ENCODE assay signal across 8 cellular contexts in genomic region chr20:48904566-48905321, GRCh38. TPM values are rescaled to one million over a fixed set of nuclear protein-coding genes. Genes with fewer than 3 reads are reported as not detected.
A peak's percentile ranks its signal among the peaks of the same experiment; 100 is the strongest.
DNase-seq lines count a peak whose midpoint lies in the region; ATAC-seq, FAIRE-seq and TF ChIP-seq lines count a peak whose summit lies in the region.

No MANE protein-coding gene starts in this region.

- no peaks in the 10 kb centered on the region for H3K79me2 ChIP-seq in H1 (ENCODE audit: control insufficient read depth in 1 of 2, insufficient read depth in 2 of 2, low read length in 2 of 2)

- H3K27me3 ChIP-seq in H1 (replicated peaks in 1 of 4; ENCODE audit: control insufficient read depth in 3 of 4, extremely low read depth in 1 of 4, insufficient read depth in 3 of 4, low read length in 3 of 4), result no peaks in the 10 kb centered on the region; a peak in 1 of 7 replicates

- H3K4ac ChIP-seq in H1 (replicated peaks; ENCODE audit: insufficient read length, low read depth, low read length), result peak overlapping the region; percentile 3

- H4K5ac ChIP-seq in H1 (ENCODE audit: insufficient read length, low read depth, low read length), result no peak overlapping the region

- no peak overlapping the region for H2AK5ac ChIP-seq in H1 (ENCODE audit: low read depth, low read length)

- no peaks in the 10 kb centered on the region; a peak in 1 of 4 replicates for H3K9me3 ChIP-seq in H1 (ENCODE audit: insufficient read depth in 2 of 2, low read depth in 1 of 2, low read length in 1 of 2)

- TF ChIP-seq POLR2A in H1 (IDR thresholded peaks at IDR 0.05; ENCODE audit: control extremely low read depth in 1 of 2, low read depth in 2 of 2, low read length in 2 of 2), result no peak

- H3K18ac ChIP-seq in H1 (ENCODE audit: extremely low read depth, low read length), result no peak overlapping the region

- H2BK20ac ChIP-seq in H1 (ENCODE audit: low read length), result peak overlapping the region; percentile 95; the same call in 1 of the 2 replicates

- H3K4me3 ChIP-seq in AG10803 (ENCODE audit: low read length), result no peak overlapping the region
- peak overlapping the region in 2 of 4 experiments; percentile 29 to 49; a peak in 5 of 8 replicates for H3K4me3 ChIP-seq in H1 (ENCODE audit: extremely low read depth in 1 of 4, insufficient read depth in 2 of 4, low read depth in 3 of 4, low read length in 4 of 4)

- ATAC-seq in HG03439 (IDR thresholded peaks at IDR 0.05; ENCODE audit: unreplicated experiment), result no peak

- peak; percentile 87 to 92 for TF ChIP-seq RAD21 in H1 (IDR thresholded peaks at IDR 0.05 in 1 of 2, conservative IDR thresholded peaks at IDR 0.05 in 1 of 2; ENCODE audit: low read depth in 2 of 2, low read length in 2 of 2)

- H2BK15ac ChIP-seq in H1 (ENCODE audit: low read length), result no peak overlapping the region

- no peaks in the 10 kb centered on the region for H3K79me1 ChIP-seq in H1 (ENCODE audit: low read depth, low read length)

- no peak overlapping the region for H3K14ac ChIP-seq in H1 (ENCODE audit: insufficient read length)

- H2AFZ ChIP-seq in H1 (ENCODE audit: low read length), result peak overlapping the region; percentile 100

- no peak overlapping the region for H4K91ac ChIP-seq in H1 (replicated peaks; ENCODE audit: insufficient read length, low read length)

- no peak overlapping the region for H3K56ac ChIP-seq in H1 (replicated peaks; ENCODE audit: insufficient read length, low read depth, low read length)

- DNase-seq in AG10803 (ENCODE audit: low read depth) (peak; percentile 67), H4 (ENCODE audit: low spot score) (peak; percentile 43), NCI-H69 (lab: John Stamatoyannopoulos, UW) (peak; percentile 29), H1 (ENCODE audit: low read depth in 1 of 2, low spot score in 2 of 2) (peak in 1 of 2 experiments; percentile 83), midbrain (lab: John Stamatoyannopoulos, UW) (peak; percentile 43)
- DNase-seq in activated CD8-positive, alpha-beta memory T cell treated with anti-CD3 and anti-CD28 coated beads for 1 hour (ENCODE audit: extremely low read depth in 1 of 2, low read depth in 1 of 2), result peak; percentile 34 to 44
- peak; percentile 83 for DNase-seq in stimulated activated CD8-positive, alpha-beta memory T cell treated with anti-CD3 and anti-CD28 coated beads, Interleukin-4, amount 100 ng/mL, for 48 hours

- H3K27ac ChIP-seq in H1 (ENCODE audit: low read depth, low read length), result no peak overlapping the region

- H4K8ac ChIP-seq in H1 (ENCODE audit: extremely low read depth, insufficient read depth, low read length), result no peak overlapping the region

- FAIRE-seq in H1 (lab: Jason Lieb, UNC), result no peak

- TF ChIP-seq CTCF in AG10803 (conservative IDR thresholded peaks at IDR 0.05; ENCODE audit: low read length) (peak; percentile 83), H1 (IDR thresholded peaks at IDR 0.05; ENCODE audit: control extremely low read depth in 1 of 3, insufficient read depth in 1 of 3, low read depth in 1 of 3, low read length in 3 of 3) (peak in 2 of 3 experiments; percentile 70 to 77; a peak in 3 of 4 replicates)

- H3K23me2 ChIP-seq in H1 (ENCODE audit: low read depth, low read length), result no peaks in the 10 kb centered on the region

- POLR2A ChIA-PET in H1 (lab: Charles Lee; ENCODE audit: partially characterized antibody), result interaction anchor here (0.7 to 1.2 kb wide), 7 partner anchors 43 to 922 kb away, joined by 3 to 4 read pairs (median 3); partner anchors contain the start of gene PREX1

- no peak overlapping the region; the same call in 1 of the 2 replicates for H2BK12ac ChIP-seq in H1 (ENCODE audit: low read depth, low read length)

- H2BK120ac ChIP-seq in H1 (replicated peaks; ENCODE audit: low read depth, low read length), result no peak overlapping the region

- CTCF ChIA-PET in H1 (lab: Charles Lee; ENCODE audit: partially characterized antibody), result interaction anchor here (0.6 to 10.2 kb wide), 46 partner anchors 10 to 1533 kb away, joined by 3 to 163 read pairs (median 4); no protein-coding TSS in a partner anchor

- H3K4me1 ChIP-seq in H1 (replicated peaks in 1 of 4; ENCODE audit: control insufficient read depth in 3 of 4, insufficient read depth in 4 of 4, low read length in 3 of 4), result peaks cover 0 to 4% (median 3%) of the 10 kb centered on the region in 4 experiments; a peak in 3 of 7 replicates

- no peak overlapping the region for H3K23ac ChIP-seq in H1 (ENCODE audit: insufficient read length)

- TF ChIP-seq EP300 in H1 (IDR thresholded peaks at IDR 0.05; ENCODE audit: borderline replicate concordance in 1 of 2, low read depth in 2 of 2, low read length in 2 of 2), result no peak

- WGBS in H1 (ENCODE audit: extremely low coverage in 1 of 2, insufficient coverage in 1 of 2, insufficient read length in 1 of 2, insufficient replicate concordance in 2 of 2, low coverage in 1 of 2, low lambda C conversion rate in 2 of 2, missing lambda C conversion rate in 1 of 2), 2 experiments, result 20% methylated on average over 10 of the region's 11 CpGs; no CpG with 5 or more reads in 1 of the 2 experiments

- H4K20me1 ChIP-seq in H1 (replicated peaks in 1 of 2; ENCODE audit: control insufficient read depth in 1 of 2, insufficient read depth in 2 of 2, low read length in 2 of 2), result no peaks in the 10 kb centered on the region

- H3K9ac ChIP-seq in H1 (replicated peaks in 1 of 4; ENCODE audit: extremely low read depth in 1 of 4, low read depth in 3 of 4, low read length in 3 of 4), result peak overlapping the region in 1 of 4 experiments; percentile 10; a peak in 2 of 7 replicates

- H3K36me3 ChIP-seq in H1 (ENCODE audit: control insufficient read depth in 2 of 4, insufficient read depth in 4 of 4, low read length in 3 of 4), result no peaks in the 10 kb centered on the region

- H3K4me2 ChIP-seq in H1 (ENCODE audit: insufficient read depth in 1 of 2, low read depth in 2 of 2, low read length in 2 of 2), result peak overlapping the region; percentile 27 to 57; a peak in 3 of 4 replicates

- H2BK5ac ChIP-seq in H1 (ENCODE audit: low read depth, low read length), result peak overlapping the region; percentile 57; the same call in 1 of the 2 replicates

TF ChIP-seq in H1, 55 proteins besides CTCF, POLR2A, EP300 and RAD21:
- TF ChIP-seq ASH2L (IDR thresholded peaks at IDR 0.05; ENCODE audit: low read length), result peak; percentile 58
- TF ChIP-seq TCF12 (IDR thresholded peaks at IDR 0.05; ENCODE audit: low read depth, low read length), result no peak
- TF ChIP-seq RBBP5 (IDR thresholded peaks at IDR 0.05; ENCODE audit: borderline replicate concordance, low read depth, low read length), result peak; percentile 72; the same call in 1 of the 2 replicates
- TF ChIP-seq EZH2 (IDR thresholded peaks at IDR 0.05; ENCODE audit: low read depth, low read length, severe bottlenecking), result no peak

RNA-seq across cellular contexts. Expression of gene ARFGEF2, which starts 16.8 kb away (rescaled TPM):
- 11.2 and 13.8 TPM in 2 replicates for total RNA-seq in H4 (2014; rRNA removed; shearing (Covaris generic))
- total RNA-seq in H1 (2021; fragmentation: NEBNext Ultra II Directional; extraction: Animal tissue kit (Norgen Biotek cat#: 25700)), result 21.5 and 21.8 TPM in 2 replicates
- 6.7 and 8.1 TPM in 2 replicates for polyA plus RNA-seq in H1 (2011; rRNA removed)
- polyA plus RNA-seq in H1 (2011; cell fraction: cytosol; rRNA removed), result 9.4 TPM
- 14.0 TPM for polyA plus RNA-seq in H1 (2011; cell fraction: nucleus; rRNA removed)
- 8.8 to 14.4 TPM (median 12.1 TPM) in 4 replicates for polyA plus RNA-seq in H1 (2012, experiment 1 of 2)
- 0.66 TPM for polyA plus RNA-seq in H1 (2012, experiment 2 of 2)
- 9.1 TPM for polyA plus RNA-seq in H1 (2013, experiment 1 of 2)
- polyA plus RNA-seq in H1 (2013, experiment 2 of 2), result 9.3 TPM
- polyA minus RNA-seq in H1 (2011; rRNA and poly(A)+ RNA removed), result 33.0 and 42.7 TPM in 2 replicates
- 15.7 TPM for polyA minus RNA-seq in H1 (2011; cell fraction: cytosol; rRNA and poly(A)+ RNA removed)
- 33.7 TPM for polyA minus RNA-seq in H1 (2011; cell fraction: nucleus; rRNA and poly(A)+ RNA removed)
